Comparison of ENCODE assay signal across 1 cellular context in genomic region chr15:74540761-74541493, GRCh38.
TF ChIP-seq lines count a peak whose summit lies in the region.

TSS of gene ARID3B (plus strand) at chr15:74541220. CDS start at chr15:74543937, 2,717 bp downstream.

TF ChIP-seq in GM23338, 12 proteins besides CTCF, POLR2A, EP300 and RAD21 (continued from another document):
- TF ChIP-seq REST (IDR thresholded peaks at IDR 0.05; ENCODE audit: unreplicated experiment) = no peak
- TF ChIP-seq ETS1 (IDR thresholded peaks at IDR 0.05) = peak; percentile 61
- no peak for TF ChIP-seq ZNF462 (CRISPR knock-in tag; IDR thresholded peaks at IDR 0.05)
- peak; percentile 55; the same call in 1 of the 2 replicates for TF ChIP-seq CREB1 (CRISPR knock-in tag; IDR thresholded peaks at IDR 0.05; ENCODE audit: low read depth)
